21 cellular contexts compared by ENCODE assay signal in the genomic region with DNA sequence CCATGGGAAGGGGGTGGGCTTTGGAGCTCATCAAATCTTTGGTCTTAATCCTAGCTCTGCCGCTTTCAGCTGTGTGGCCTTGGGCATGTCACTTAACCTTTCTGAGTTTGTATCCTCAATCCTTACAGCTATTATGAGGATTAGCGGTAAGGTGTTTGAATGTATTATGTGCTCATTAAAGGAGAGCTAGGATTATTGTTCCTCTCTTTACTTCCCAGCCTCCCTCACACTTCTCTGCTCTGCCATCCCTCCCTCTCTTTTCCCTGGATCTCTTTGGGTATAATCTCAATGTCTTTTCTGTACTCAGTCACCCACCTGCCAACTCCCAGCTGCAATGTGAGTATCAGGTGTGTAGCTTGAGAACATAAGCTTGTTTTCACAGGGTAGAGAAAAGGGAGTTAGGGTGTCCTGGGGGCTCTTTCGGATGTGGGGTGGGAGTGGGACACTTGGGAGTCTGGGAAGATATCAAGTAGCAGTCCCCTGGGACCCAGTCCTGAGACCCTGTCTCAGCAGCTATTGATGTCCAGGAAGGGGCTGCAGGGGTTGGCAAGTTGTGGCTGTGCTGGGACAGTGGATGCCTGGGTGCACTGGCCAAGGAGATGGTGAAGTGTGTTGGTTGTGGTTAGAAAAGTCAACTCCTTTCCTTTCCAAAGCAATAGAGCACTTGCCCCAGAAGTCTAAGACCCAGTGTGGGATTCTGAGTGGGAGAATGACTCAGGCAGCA. TPM values are rescaled to one million over a fixed set of nuclear protein-coding genes. Genes with fewer than 3 reads are reported as not detected.
DNase-seq lines count a peak whose midpoint lies in the region; ATAC-seq and TF ChIP-seq lines count a peak whose summit lies in the region.
"Had no signal": no experiment of that assay in that cellular context is flagged by ENCODE, and none has a peak within 500 bp of the region (broad histone marks: within the 10 kb centered on the region; RNA-seq: fewer than 3 reads in every experiment).

No MANE protein-coding gene starts in this region.

- no peak for DNase-seq in Caco-2
- DNase-seq in WTC11 (ENCODE audit: low spot score) = no peak
- DNase-seq in T-helper 2 cell treated with Interferon-gamma antibody and Interleukin-4, amounts not matched to agents 5 μg/mL and 100 μg/mL, for 36 hours (ENCODE audit: low spot score) = no peak
- DNase-seq in colonic mucosa = no peak
- DNase-seq: activated naive CD4-positive, alpha-beta T cell; activated T-cell treated with anti-CD3 and anti-CD28 coated beads, Interleukin-2, amount 50 U/mL, for 24 hours; C1 segment of cervical spinal cord; cerebellar nuclear complex; IMR-90; MG63; NCI-H1417 treated with DMSO at 0.1 percent for 48 hours; stimulated activated CD4-positive, alpha-beta T cell treated with anti-CD3 and anti-CD28 coated beads, Interleukin-2, amount 100 ng/mL, for 24 hours; stimulated activated naive CD4-positive, alpha-beta T cell treated with Interleukin-2 at 50 U/mL for 16 hours; T1000; thyroid gland had no signal

- TF ChIP-seq CTCF in Caco-2 (IDR thresholded peaks at IDR 0.05; ENCODE audit: insufficient read depth in 1 of 2, low read depth in 1 of 2, low read length in 1 of 2, severe bottlenecking in 1 of 2, unreplicated experiment in 1 of 2) = no peak
- no peak for TF ChIP-seq CTCF in WTC11 (IDR thresholded peaks at IDR 0.05)
- no peak for TF ChIP-seq CTCF in colonic mucosa (IDR thresholded peaks at IDR 0.05)

- ATAC-seq in WTC11 (no peak), HG03565 (IDR thresholded peaks at IDR 0.05; ENCODE audit: unreplicated experiment) (no peak)
- ATAC-seq: left lobe of liver had no signal

- intact Hi-C loops in Caco-2 (cut with micrococcal nuclease; ENCODE audit: unreplicated experiment) (no loop called here), colonic mucosa (cut with DNase I) (no loop called here)

- H3K4me1 ChIP-seq in Caco-2 (no peaks in the 10 kb centered on the region), mesodermal cell (ENCODE audit: control insufficient read depth, insufficient read depth, low read length, poor library complexity, severe bottlenecking) (peaks cover 29% of the 10 kb centered on the region), colonic mucosa (no peaks in the 10 kb centered on the region)

- H3K27me3 ChIP-seq in Caco-2 (replicated peaks; ENCODE audit: control insufficient read depth, insufficient read depth, low read length) (no peaks in the 10 kb centered on the region), colonic mucosa (peaks cover 18% of the 10 kb centered on the region)

- no TSS peak for BruUV-seq in Caco-2 (replicated peaks; lab: Mats Ljungman, UMichigan)

- peak overlapping the region; percentile 73 for H3K4me3 Mint-ChIP-seq in Caco-2 (ENCODE audit: unreplicated experiment)
- peak overlapping the region; percentile 86 for H3K4me3 Mint-ChIP-seq in WTC11
- no peak overlapping the region for H3K4me3 Mint-ChIP-seq in T-helper 2 cell treated with Interferon-gamma antibody and Interleukin-4, amounts not matched to agents 5 μg/mL and 100 μg/mL, for 36 hours
- H3K4me3 Mint-ChIP-seq: activated T-cell treated with anti-CD3 and anti-CD28 coated beads, Interleukin-2, amount 50 U/mL, for 24 hours had no signal

- CTCF ChIA-PET in Caco-2 (lab: Charles Lee) = interaction anchor here (3.3 kb wide), 1 partner anchor 10 kb away, joined by 24 read pairs; a partner anchor contains a TSS
- CTCF ChIA-PET in WTC11 (lab: Charles Lee) = interaction anchor here (0.5 to 6.1 kb wide), 7 partner anchors 10 to 130 kb away, joined by 3 to 72 read pairs (median 5); a partner anchor contains a TSS

- H3K4me3 ChIP-seq in Caco-2 (ENCODE audit: low read depth, low read length) (no peak overlapping the region), mesodermal cell (ENCODE audit: extremely low read depth, insufficient read depth, low read length, poor library complexity, severe bottlenecking) (peak overlapping the region; percentile 75), colonic mucosa (no peak overlapping the region)
- H3K4me3 ChIP-seq: ascending aorta, MG63, thyroid gland had no signal

- WGBS in mesodermal cell (ENCODE audit: insufficient coverage in 2 of 2), 2 experiments = 67 to 83% methylated on average over 1 to 2 of the region's 3 CpGs

- no peak overlapping the region for H3K9ac ChIP-seq in colonic mucosa (ENCODE audit: low read depth in 2 of 2, low read length in 2 of 2)

- POLR2A ChIA-PET in Caco-2 (lab: Charles Lee) (no interaction called here), WTC11 (lab: Charles Lee) (interaction anchor here (1.5 kb wide), 1 partner anchor 129 kb away, joined by 4 read pairs; no protein-coding TSS in a partner anchor)

- H3K9me3 Mint-ChIP-seq in Caco-2 (ENCODE audit: unreplicated experiment) (no peaks in the 10 kb centered on the region), WTC11 (no peaks in the 10 kb centered on the region)
- H3K9me3 Mint-ChIP-seq in T-helper 2 cell treated with Interferon-gamma antibody and Interleukin-4, amounts not matched to agents 5 μg/mL and 100 μg/mL, for 36 hours = no peaks in the 10 kb centered on the region
- H3K9me3 Mint-ChIP-seq: activated T-cell treated with anti-CD3 and anti-CD28 coated beads, Interleukin-2, amount 50 U/mL, for 24 hours had no signal

- H3K36me3 Mint-ChIP-seq in Caco-2 (ENCODE audit: insufficient read depth, unreplicated experiment) = peaks cover 5% of the 10 kb centered on the region
- H3K36me3 Mint-ChIP-seq in WTC11 = 0 out of 2 replicates have a peak, but pooled peaks cover 2% of the 10 kb centered on the region
- H3K36me3 Mint-ChIP-seq in T-helper 2 cell treated with Interferon-gamma antibody and Interleukin-4, amounts not matched to agents 5 μg/mL and 100 μg/mL, for 36 hours (ENCODE audit: low read depth) = peaks cover 11% of the 10 kb centered on the region

- H3K27ac ChIP-seq in mesodermal cell (ENCODE audit: low read depth, low read length, severe bottlenecking) (no peak overlapping the region), colonic mucosa (no peak overlapping the region)
- H3K27ac ChIP-seq: ascending aorta, thyroid gland had no signal

- no peaks in the 10 kb centered on the region for H3K27me3 Mint-ChIP-seq in Caco-2 (ENCODE audit: insufficient read depth, unreplicated experiment)
- peaks cover 15% of the 10 kb centered on the region for H3K27me3 Mint-ChIP-seq in WTC11 (ENCODE audit: low read depth)
- peaks cover 44% of the 10 kb centered on the region for H3K27me3 Mint-ChIP-seq in T-helper 2 cell treated with Interferon-gamma antibody and Interleukin-4, amounts not matched to agents 5 μg/mL and 100 μg/mL, for 36 hours (ENCODE audit: low read depth)

- H3K27ac Mint-ChIP-seq in Caco-2 (ENCODE audit: unreplicated experiment) = no peak overlapping the region
- no peak overlapping the region for H3K27ac Mint-ChIP-seq in WTC11
- H3K27ac Mint-ChIP-seq in T-helper 2 cell treated with Interferon-gamma antibody and Interleukin-4, amounts not matched to agents 5 μg/mL and 100 μg/mL, for 36 hours = no peak overlapping the region
- H3K27ac Mint-ChIP-seq: activated T-cell treated with anti-CD3 and anti-CD28 coated beads, Interleukin-2, amount 50 U/mL, for 24 hours had no signal

- H3K4me1 Mint-ChIP-seq in Caco-2 (ENCODE audit: low read depth, unreplicated experiment) = no peaks in the 10 kb centered on the region
- peaks cover 44% of the 10 kb centered on the region for H3K4me1 Mint-ChIP-seq in WTC11
- H3K4me1 Mint-ChIP-seq in T-helper 2 cell treated with Interferon-gamma antibody and Interleukin-4, amounts not matched to agents 5 μg/mL and 100 μg/mL, for 36 hours (ENCODE audit: low read depth) = peaks cover 22% of the 10 kb centered on the region

- no peaks in the 10 kb centered on the region for H3K9me3 ChIP-seq in Caco-2
- H3K9me3 ChIP-seq in mesodermal cell (ENCODE audit: control insufficient read depth, low read length) = no peaks in the 10 kb centered on the region
- H3K9me3 ChIP-seq in colonic mucosa = no peaks in the 10 kb centered on the region
- H3K9me3 ChIP-seq: ascending aorta, MG63, thyroid gland had no signal

- H3K36me3 ChIP-seq in Caco-2 (ENCODE audit: control insufficient read depth, insufficient read depth, low read length) (no peaks in the 10 kb centered on the region), mesodermal cell (ENCODE audit: control insufficient read depth, insufficient read depth, low read length) (peaks cover 15% of the 10 kb centered on the region), colonic mucosa (no peaks in the 10 kb centered on the region)
- H3K36me3 ChIP-seq: MG63, thyroid gland had no signal

TF ChIP-seq in WTC11, 78 proteins besides CTCF, POLR2A, EP300 and RAD21 (continues in another document):
- TF ChIP-seq, protein P1, sequence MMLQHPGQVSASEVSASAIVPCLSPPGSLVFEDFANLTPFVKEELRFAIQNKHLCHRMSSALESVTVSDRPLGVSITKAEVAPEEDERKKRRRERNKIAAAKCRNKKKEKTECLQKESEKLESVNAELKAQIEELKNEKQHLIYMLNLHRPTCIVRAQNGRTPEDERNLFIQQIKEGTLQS (CRISPR knock-in tag; conservative IDR thresholded peaks at IDR 0.05) = no peak
- no peak for TF ChIP-seq ZNF219 (CRISPR knock-in tag; IDR thresholded peaks at IDR 0.05; ENCODE audit: borderline replicate concordance)
- TF ChIP-seq, protein P2, sequence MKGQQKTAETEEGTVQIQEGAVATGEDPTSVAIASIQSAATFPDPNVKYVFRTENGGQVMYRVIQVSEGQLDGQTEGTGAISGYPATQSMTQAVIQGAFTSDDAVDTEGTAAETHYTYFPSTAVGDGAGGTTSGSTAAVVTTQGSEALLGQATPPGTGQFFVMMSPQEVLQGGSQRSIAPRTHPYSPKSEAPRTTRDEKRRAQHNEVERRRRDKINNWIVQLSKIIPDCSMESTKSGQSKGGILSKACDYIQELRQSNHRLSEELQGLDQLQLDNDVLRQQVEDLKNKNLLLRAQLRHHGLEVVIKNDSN (CRISPR knock-in tag; IDR thresholded peaks at IDR 0.05) = no peak

RNA-seq across cellular contexts. Expression of a gene that starts 1.8 kb away (rescaled TPM):
- total RNA-seq in Caco-2 (2022) = 4.1 and 5.1 TPM in 2 replicates
- 14.3 to 14.7 TPM (median 14.5 TPM) in 3 replicates for total RNA-seq in WTC11 (2021)
- 38.0 TPM for polyA plus RNA-seq in mesodermal cell (2013, experiment 1 of 2)
- 38.0 TPM for polyA plus RNA-seq in mesodermal cell (2013, experiment 2 of 2)
- under 1 TPM; 0.42 to 0.82 TPM for total RNA-seq in colonic mucosa
- total RNA-seq: ascending aorta had no signal

RNA-seq across cellular contexts. Expression of a gene that starts 10.8 kb away (rescaled TPM):
- total RNA-seq in Caco-2 (2022) (1.9 and 2.8 TPM in 2 replicates), WTC11 (2021) (0.17 to 0.34 TPM (median 0.27 TPM) in 3 replicates), colonic mucosa (under 1 TPM; 0.32 to 0.62 TPM)
- 1.9 TPM for polyA plus RNA-seq in mesodermal cell (2013, experiment 1 of 2)
- polyA plus RNA-seq in mesodermal cell (2013, experiment 2 of 2) = 3.4 TPM

RNA-seq across cellular contexts. Expression of a gene that starts 18.5 kb away (rescaled TPM):
- 13.6 and 15.2 TPM in 2 replicates for total RNA-seq in Caco-2 (2022)
- total RNA-seq in WTC11 (2021) = 35.5 to 37.3 TPM (median 37.2 TPM) in 3 replicates
- polyA plus RNA-seq in mesodermal cell (2013, experiment 1 of 2) = 19.2 TPM
- polyA plus RNA-seq in mesodermal cell (2013, experiment 2 of 2) = 18.2 TPM
- 10 to 100 TPM in 1 of 2 donors, 1 to 10 TPM in 1; 6.0 to 22.6 TPM for total RNA-seq in colonic mucosa

RNA-seq across cellular contexts. Expression of a gene that starts 19.5 kb away (rescaled TPM):
- total RNA-seq in Caco-2 (2022) = 9.2 and 11.1 TPM in 2 replicates
- total RNA-seq in WTC11 (2021) = 173 to 179 TPM (median 176 TPM) in 3 replicates
- 85.8 TPM for polyA plus RNA-seq in mesodermal cell (2013, experiment 1 of 2)
- polyA plus RNA-seq in mesodermal cell (2013, experiment 2 of 2) = 71.2 TPM
- 10 to 100 TPM; 64.3 to 90.0 TPM for total RNA-seq in colonic mucosa

RNA-seq across cellular contexts. Expression of a gene that starts 56.1 kb away (rescaled TPM):
- total RNA-seq in Caco-2 (2022) (0.11 and 0.14 TPM in 2 replicates), WTC11 (2021) (29.1 to 37.5 TPM (median 35.9 TPM) in 3 replicates), colonic mucosa (1 to 10 TPM in 1 of 2 donors, under 1 TPM in 1; 0.54 to 1.4 TPM)
- polyA plus RNA-seq in mesodermal cell (2013, experiment 1 of 2) = 27.8 TPM
- 22.7 TPM for polyA plus RNA-seq in mesodermal cell (2013, experiment 2 of 2)
- total RNA-seq: IMR-90, pulmonary artery endothelial cell, RPMI7951 had no signal
